1 cellular context compared by ENCODE assay signal in genomic region chr11:112408551-112408950, GRCh38.
TF ChIP-seq lines count a peak whose summit lies in the region.

No MANE protein-coding gene starts in this region.

TF ChIP-seq in H1, 55 proteins besides CTCF, POLR2A, EP300 and RAD21 (continued from another document):
- TF ChIP-seq CHD7 (IDR thresholded peaks at IDR 0.05; ENCODE audit: insufficient replicate concordance, low read length) (peak; percentile 57), TEAD4 (IDR thresholded peaks at IDR 0.05; ENCODE audit: low read depth, low read length) (no peak), EZH2 (IDR thresholded peaks at IDR 0.05; ENCODE audit: low read depth, low read length, severe bottlenecking) (no peak), SP4 (IDR thresholded peaks at IDR 0.05; ENCODE audit: low read length) (no peak), KDM5A (IDR thresholded peaks at IDR 0.05; ENCODE audit: low read length) (no peak)
TF ChIP-seq in H1: peak in this region for 2.
